Comparison of ENCODE assay signal across 8 cellular contexts in the genomic region with DNA sequence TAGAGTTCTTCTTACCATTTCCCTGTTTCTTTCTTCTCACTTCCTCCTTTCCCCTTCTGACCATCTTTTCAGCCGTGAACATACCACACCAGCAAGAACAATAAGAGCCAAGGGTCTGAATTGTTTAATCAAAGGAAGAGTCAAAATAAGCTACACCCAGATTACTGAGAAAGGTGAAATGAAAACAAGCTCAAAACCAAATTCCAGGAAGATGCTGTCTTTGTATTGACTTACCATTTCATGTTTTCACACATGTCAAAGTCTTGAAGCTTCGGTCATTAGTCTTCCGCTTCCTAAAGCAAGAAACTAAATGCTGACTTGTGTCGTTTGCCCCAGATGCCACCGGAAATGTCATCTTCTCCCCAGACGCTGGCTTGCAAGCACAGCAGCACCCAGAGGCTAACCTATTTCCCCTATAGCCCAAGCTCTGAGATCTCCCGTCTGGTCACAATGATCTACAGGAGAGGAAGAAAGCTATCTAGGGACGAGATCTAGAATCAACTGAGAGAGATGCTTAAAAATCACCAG.
DNase-seq lines count a peak whose midpoint lies in the region; ATAC-seq and TF ChIP-seq lines count a peak whose summit lies in the region.

No MANE protein-coding gene starts in this region.

- peaks cover 63% of the 10 kb centered on the region for H3K4me1 Mint-ChIP-seq in activated T-helper 1 cell treated with anti-CD3 and anti-CD28 coated beads, Interleukin-12 subunit alpha, Interleukin-12 subunit beta, Interleukin-2, Interleukin-4 antibody, amounts not matched to agents 30 ng/mL and 10 ng/mL and 1 ng/mL, durations not matched to agents 14 hours and 24 hours and 36 hours (ENCODE audit: low read depth)
- H3K4me1 Mint-ChIP-seq in naive thymus-derived CD4-positive, alpha-beta T cell = peaks cover 6 to 52% (median 26%) of the 10 kb centered on the region in 7 donors

- H3K36me3 ChIP-seq in naive thymus-derived CD4-positive, alpha-beta T cell (ENCODE audit: control insufficient read depth in 2 of 3, insufficient read depth in 3 of 3, low read length in 3 of 3) = no peaks in the 10 kb centered on the region

- no peak for TF ChIP-seq CTCF in GM12864 (IDR thresholded peaks at IDR 0.05; ENCODE audit: low read depth, low read length, missing control alignments)

- intact Hi-C loops in activated T-helper 1 cell treated with anti-CD3 and anti-CD28 coated beads, Interleukin-12 subunit alpha, Interleukin-12 subunit beta, Interleukin-2, Interleukin-4 antibody, amounts not matched to agents 30 ng/mL and 10 ng/mL and 1 ng/mL, durations not matched to agents 14 hours and 24 hours and 36 hours (cut with micrococcal nuclease) = loop anchor here (1.0 to 5.0 kb wide), 11 partner anchors 13 to 1489 kb away; partner anchors contain the start of genes AMIGO2, ARID2, PCED1B and SCAF11
- intact Hi-C loops in naive thymus-derived CD4-positive, alpha-beta T cell (cut with micrococcal nuclease) = loop anchor here (1.0 to 10.0 kb wide), 18 partner anchors 9 to 1489 kb away; partner anchors contain the start of genes AMIGO2 (in 2 of the 2), ARID2 (in 2 of the 2), PCED1B (in 2 of the 2) and SLC38A1 (in 2 of the 2)

- peak; percentile 78 for ATAC-seq in GM21825 (IDR thresholded peaks at IDR 0.05; ENCODE audit: unreplicated experiment)
- peak; percentile 81 for ATAC-seq in naive thymus-derived CD4-positive, alpha-beta T cell

- peaks cover 9 to 14% of the 10 kb centered on the region in 2 donors for H3K4me1 ChIP-seq in naive thymus-derived CD4-positive, alpha-beta T cell (ENCODE audit: control insufficient read depth in 2 of 2, insufficient read depth in 2 of 2, low read length in 2 of 2)

- peak overlapping the region; percentile 76 for H3K27ac ChIP-seq in naive thymus-derived CD4-positive, alpha-beta T cell (ENCODE audit: low read depth, low read length)

- no peaks in the 10 kb centered on the region for H3K27me3 ChIP-seq in naive thymus-derived CD4-positive, alpha-beta T cell (ENCODE audit: control insufficient read depth in 2 of 2, insufficient read depth in 2 of 2, low read length in 2 of 2)

- peak overlapping the region; percentile 96 for H3K27ac Mint-ChIP-seq in activated T-helper 1 cell treated with anti-CD3 and anti-CD28 coated beads, Interleukin-12 subunit alpha, Interleukin-12 subunit beta, Interleukin-2, Interleukin-4 antibody, amounts not matched to agents 30 ng/mL and 10 ng/mL and 1 ng/mL, durations not matched to agents 14 hours and 24 hours and 36 hours
- peak overlapping the region; percentile 91 to 98 (median 96) for H3K27ac Mint-ChIP-seq in naive thymus-derived CD4-positive, alpha-beta T cell

- no peaks in the 10 kb centered on the region for H3K27me3 Mint-ChIP-seq in activated T-helper 1 cell treated with anti-CD3 and anti-CD28 coated beads, Interleukin-12 subunit alpha, Interleukin-12 subunit beta, Interleukin-2, Interleukin-4 antibody, amounts not matched to agents 30 ng/mL and 10 ng/mL and 1 ng/mL, durations not matched to agents 14 hours and 24 hours and 36 hours (ENCODE audit: insufficient read depth)
- peaks cover 0 to 4% (median 0%) of the 10 kb centered on the region in 5 donors for H3K27me3 Mint-ChIP-seq in naive thymus-derived CD4-positive, alpha-beta T cell

- peak overlapping the region; percentile 93 for H3K4me3 Mint-ChIP-seq in activated T-helper 1 cell treated with anti-CD3 and anti-CD28 coated beads, Interleukin-12 subunit alpha, Interleukin-12 subunit beta, Interleukin-2, Interleukin-4 antibody, amounts not matched to agents 30 ng/mL and 10 ng/mL and 1 ng/mL, durations not matched to agents 14 hours and 24 hours and 36 hours
- H3K4me3 Mint-ChIP-seq in naive thymus-derived CD4-positive, alpha-beta T cell = peak overlapping the region; percentile 91 to 100 (median 98)

- CTCF ChIA-PET in naive thymus-derived CD4-positive, alpha-beta T cell (lab: Charles Lee) = interaction anchor here (0.5 to 2.3 kb wide), 11 partner anchors 9 to 985 kb away, joined by 3 to 9 read pairs (median 4); partner anchors contain the start of genes AMIGO2 and PCED1B

- H3K9me3 ChIP-seq in naive thymus-derived CD4-positive, alpha-beta T cell (ENCODE audit: control insufficient read depth in 2 of 3, low read length in 3 of 3) = no peaks in the 10 kb centered on the region

- POLR2A ChIA-PET in naive thymus-derived CD4-positive, alpha-beta T cell (lab: Charles Lee) = interaction anchor here (0.7 to 13.6 kb wide), 22 partner anchors 9 to 948 kb away, joined by 3 to 173 read pairs (median 6); partner anchors contain the start of genes AMIGO2, PCED1B and SLC38A1

- DNase-seq in GM12864 (ENCODE audit: low read depth) (peak; percentile 82), NOMO-1 (lab: John Stamatoyannopoulos, UW; ENCODE audit: unreplicated experiment in 2 of 2) (peak; percentile 70 to 85), NCI-H82 treated with DMSO at 0.1 percent for 48 hours (lab: John Stamatoyannopoulos, UW; ENCODE audit: unreplicated experiment) (no peak), amniotic stem cell (lab: John Stamatoyannopoulos, UW) (no peak), NCI-H510A (lab: John Stamatoyannopoulos, UW) (no peak)
- peak; percentile 72 for DNase-seq in activated T-helper 1 cell treated with anti-CD3 and anti-CD28 coated beads, Interleukin-12 subunit alpha, Interleukin-12 subunit beta, Interleukin-2, Interleukin-4 antibody, amounts not matched to agents 30 ng/mL and 10 ng/mL and 1 ng/mL, durations not matched to agents 14 hours and 24 hours and 36 hours (ENCODE audit: low spot score)
- DNase-seq in naive thymus-derived CD4-positive, alpha-beta T cell = peak in 8 of 9 donors; percentile 56 to 82 (median 72)

- H3K9me3 Mint-ChIP-seq in activated T-helper 1 cell treated with anti-CD3 and anti-CD28 coated beads, Interleukin-12 subunit alpha, Interleukin-12 subunit beta, Interleukin-2, Interleukin-4 antibody, amounts not matched to agents 30 ng/mL and 10 ng/mL and 1 ng/mL, durations not matched to agents 14 hours and 24 hours and 36 hours = no peaks in the 10 kb centered on the region
- H3K9me3 Mint-ChIP-seq in naive thymus-derived CD4-positive, alpha-beta T cell = no peaks in the 10 kb centered on the region

- peak overlapping the region; percentile 45 for H3K4me3 ChIP-seq in GM12864 (ENCODE audit: low read depth, low read length)
- peak overlapping the region; percentile 80 for H3K4me3 ChIP-seq in naive thymus-derived CD4-positive, alpha-beta T cell (ENCODE audit: low read length)

- H3K36me3 Mint-ChIP-seq in activated T-helper 1 cell treated with anti-CD3 and anti-CD28 coated beads, Interleukin-12 subunit alpha, Interleukin-12 subunit beta, Interleukin-2, Interleukin-4 antibody, amounts not matched to agents 30 ng/mL and 10 ng/mL and 1 ng/mL, durations not matched to agents 14 hours and 24 hours and 36 hours (ENCODE audit: low read depth) = peaks cover 41% of the 10 kb centered on the region
- H3K36me3 Mint-ChIP-seq in naive thymus-derived CD4-positive, alpha-beta T cell = peaks cover 14 to 71% (median 57%) of the 10 kb centered on the region in 5 donors

Comparison
In these comparisons a context has a peak if more than half of its experiments do, and no peak if none do; other contexts are left out.
1. DNase-seq: peak in GM12864 (single experiment), NOMO-1 (2 of 2), activated T-helper 1 cell treated with anti-CD3 and anti-CD28 coated beads, Interleukin-12 subunit alpha, Interleukin-12 subunit beta, Interleukin-2, Interleukin-4 antibody, amounts not matched to agents 30 ng/mL and 10 ng/mL and 1 ng/mL, durations not matched to agents 14 hours and 24 hours and 36 hours (single experiment) and naive thymus-derived CD4-positive, alpha-beta T cell (8 of 9); none in NCI-H82 treated with DMSO at 0.1 percent for 48 hours (single experiment), amniotic stem cell (single experiment) and NCI-H510A (single experiment).